Comparison of ENCODE assay signal across 25 cellular contexts in genomic region chr22:25573822-25574221, GRCh38.
"Had no signal": no experiment of that assay in that cellular context is flagged by ENCODE, and none has a peak within 500 bp of the region (broad histone marks: within the 10 kb centered on the region; RNA-seq: fewer than 3 reads in every experiment).

No MANE protein-coding gene starts in this region.

- DNase-seq: activated B cell treated with CpG ODN at 0.5 μM for 24 hours; activated CD4-positive, alpha-beta memory T cell treated with anti-CD3 and anti-CD28 coated beads for 36 hours; activated CD4-positive, alpha-beta T cell treated with anti-CD3 and anti-CD28 coated beads for 1 hour; activated CD4-positive, alpha-beta T cell treated with anti-CD3 and anti-CD28 coated beads, Interleukin-2, amount 10 ng/mL, durations not matched to agents 24 days and 14 days; activated CD8-positive, alpha-beta memory T cell treated with anti-CD3 and anti-CD28 coated beads for 24 hours; activated effector memory CD4-positive, alpha-beta T cell treated with anti-CD3 and anti-CD28 coated beads, Interleukin-2, amount 50 U/mL, for 16 hours; activated naive CD4-positive, alpha-beta T cell treated with Interleukin-2 at 50 U/mL for 16 hours; activated naive CD8-positive, alpha-beta T cell treated with anti-CD3 and anti-CD28 coated beads, Interleukin-2, amount 50 U/mL, for 24 hours; activated T-cell treated with anti-CD3 and anti-CD28 coated beads, Interleukin-2, amount 50 U/mL, for 4 hours; amniotic stem cell; NCI-H1105 treated with DMSO at 0.1 percent for 48 hours; NCI-H1436 treated with DMSO at 0.1 percent for 48 hours; NCI-H187; NCI-H2081; NCI-H446; NCI-H524; PC-3; SIG-M5; T-helper 17 cell; T-helper 9 cell had no signal

- ATAC-seq: activated naive CD4-positive, alpha-beta T cell treated with anti-CD3 and anti-CD28 coated beads, Interleukin-2, amount 50 U/mL, for 72 hours; activated naive CD8-positive, alpha-beta T cell treated with anti-CD3 and anti-CD28 coated beads, Interleukin-2, amount 50 U/mL, for 24 hours; activated T-cell treated with anti-CD3 and anti-CD28 coated beads, Interleukin-2, amount 50 U/mL, for 4 hours; PC-3; T-helper 17 cell had no signal

- H3K36me3 Mint-ChIP-seq: activated CD4-positive, alpha-beta memory T cell treated with anti-CD3 and anti-CD28 coated beads for 36 hours had no signal

- H3K27ac Mint-ChIP-seq: activated CD4-positive, alpha-beta memory T cell treated with anti-CD3 and anti-CD28 coated beads for 36 hours; activated CD4-positive, alpha-beta T cell treated with anti-CD3 and anti-CD28 coated beads, Interleukin-2, amount 10 ng/mL, durations not matched to agents 24 days and 14 days; activated naive CD4-positive, alpha-beta T cell treated with anti-CD3 and anti-CD28 coated beads, Interleukin-2, amount 50 U/mL, for 72 hours; activated naive CD8-positive, alpha-beta T cell treated with anti-CD3 and anti-CD28 coated beads, Interleukin-2, amount 50 U/mL, for 24 hours; T-helper 17 cell had no signal

- H3K4me1 Mint-ChIP-seq: central memory CD8-positive, alpha-beta T cell; T-helper 17 cell had no signal

- FAIRE-seq: astrocyte, TTC549 had no signal

- H3K27me3 Mint-ChIP-seq: activated B cell treated with CpG ODN at 0.5 μM for 24 hours; activated CD4-positive, alpha-beta T cell treated with anti-CD3 and anti-CD28 coated beads, Interleukin-2, amount 10 ng/mL, durations not matched to agents 24 days and 14 days; activated naive CD8-positive, alpha-beta T cell treated with anti-CD3 and anti-CD28 coated beads, Interleukin-2, amount 50 U/mL, for 24 hours; brain had no signal

- H3K4me3 Mint-ChIP-seq: activated B cell treated with CpG ODN at 0.5 μM for 24 hours; activated CD4-positive, alpha-beta memory T cell treated with anti-CD3 and anti-CD28 coated beads for 36 hours; activated CD4-positive, alpha-beta T cell treated with anti-CD3 and anti-CD28 coated beads, Interleukin-2, amount 10 ng/mL, durations not matched to agents 24 days and 14 days; activated naive CD8-positive, alpha-beta T cell treated with anti-CD3 and anti-CD28 coated beads, Interleukin-2, amount 50 U/mL, for 24 hours; activated T-cell treated with anti-CD3 and anti-CD28 coated beads, Interleukin-2, amount 50 U/mL, for 4 hours; brain; central memory CD8-positive, alpha-beta T cell; T-helper 17 cell had no signal

- H3K9me3 Mint-ChIP-seq: activated CD4-positive, alpha-beta memory T cell treated with anti-CD3 and anti-CD28 coated beads for 36 hours; activated naive CD4-positive, alpha-beta T cell treated with anti-CD3 and anti-CD28 coated beads, Interleukin-2, amount 50 U/mL, for 72 hours; activated naive CD8-positive, alpha-beta T cell treated with anti-CD3 and anti-CD28 coated beads, Interleukin-2, amount 50 U/mL, for 24 hours; activated T-cell treated with anti-CD3 and anti-CD28 coated beads, Interleukin-2, amount 50 U/mL, for 4 hours; central memory CD8-positive, alpha-beta T cell had no signal
